8 cellular contexts compared by ENCODE assay signal in genomic region chr2:37156071-37156856, GRCh38. TPM values are rescaled to one million over a fixed set of nuclear protein-coding genes. Genes with fewer than 3 reads are reported as not detected.
DNase-seq lines count a peak whose midpoint lies in the region; ATAC-seq and TF ChIP-seq lines count a peak whose summit lies in the region.

No MANE protein-coding gene starts in this region.

- H3K9me3 ChIP-seq in neuron (ENCODE audit: low read length), result peaks cover 6% of the 10 kb centered on the region

- H3K27ac Mint-ChIP-seq in type B pancreatic cell, result peak overlapping the region; percentile 98

- H3K4me1 ChIP-seq in foreskin keratinocyte (peaks cover 16% of the 10 kb centered on the region), neuron (ENCODE audit: insufficient read depth, low read length) (peaks cover 5% of the 10 kb centered on the region)

- H3K9me3 Mint-ChIP-seq in type B pancreatic cell, result peaks cover 12% of the 10 kb centered on the region

- H3K27me3 ChIP-seq in foreskin keratinocyte, result no peaks in the 10 kb centered on the region
- H3K27me3 ChIP-seq in neuron (ENCODE audit: insufficient read depth, low read length), result no peaks in the 10 kb centered on the region

- peak; percentile 23 for ATAC-seq in HG02870 (IDR thresholded peaks at IDR 0.05; ENCODE audit: unreplicated experiment)
- peak; percentile 51 for ATAC-seq in foreskin keratinocyte

- H3K36me3 ChIP-seq in neuron (ENCODE audit: insufficient read depth, low read length), result peaks cover 3% of the 10 kb centered on the region

- peak overlapping the region; percentile 95 for H3K4me3 Mint-ChIP-seq in type B pancreatic cell

- H3K4me3 ChIP-seq in GM12864 (ENCODE audit: low read depth, low read length), result peak overlapping the region; percentile 81
- H3K4me3 ChIP-seq in neuron (ENCODE audit: low read length), result peak overlapping the region; percentile 94

- H3K27ac ChIP-seq in foreskin keratinocyte, result peak overlapping the region; percentile 88

- peak overlapping the region; percentile 93 for H2AFZ ChIP-seq in neuron (ENCODE audit: low read depth, low read length)

- peaks cover 22% of the 10 kb centered on the region for H3K4me1 Mint-ChIP-seq in type B pancreatic cell (ENCODE audit: unreplicated experiment)

- H3K36me3 Mint-ChIP-seq in type B pancreatic cell, result peaks cover 28% of the 10 kb centered on the region

- H3K27me3 Mint-ChIP-seq in type B pancreatic cell, result no peaks in the 10 kb centered on the region

- TF ChIP-seq CTCF in GM12864 (IDR thresholded peaks at IDR 0.05; ENCODE audit: low read depth, low read length, missing control alignments) (no peak), foreskin keratinocyte (conservative IDR thresholded peaks at IDR 0.05) (no peak), type B pancreatic cell (conservative IDR thresholded peaks at IDR 0.05) (no peak)

- DNase-seq in 8988T (peak; percentile 48), GM12864 (ENCODE audit: low read depth) (no peak), NCI-H510A (lab: John Stamatoyannopoulos, UW) (peak; percentile 32), foreskin keratinocyte (peak in 1 of 2 donors; percentile 45), type B pancreatic cell (ENCODE audit: extremely low spot score, unreplicated experiment) (peak; percentile 81)
- peak; percentile 5 for DNase-seq in activated gamma-delta T cell treated with anti-CD3 and anti-CD28 coated beads, Interleukin-2, amount 50 U/mL, for 16 hours (ENCODE audit: low read depth)

RNA-seq across cellular contexts. Expression of gene EIF2AK2, which starts 0.5 kb away (rescaled TPM):
- 81.2 and 81.3 TPM in 2 replicates for total RNA-seq in foreskin keratinocyte
- 16.4 and 21.0 TPM in 2 replicates for polyA plus RNA-seq in foreskin keratinocyte
- total RNA-seq in type B pancreatic cell (ENCODE audit: low replicate concordance), result 34.9 and 37.9 TPM in 2 replicates

RNA-seq across cellular contexts. Expression of gene SULT6B1, which starts 32.2 kb away (rescaled TPM):
- total RNA-seq in foreskin keratinocyte, result not detected in 2 replicates
- not detected in 2 replicates for polyA plus RNA-seq in foreskin keratinocyte
- total RNA-seq in type B pancreatic cell (ENCODE audit: low replicate concordance), result not detected in 2 replicates

RNA-seq across cellular contexts. Expression of gene CEBPZOS, which starts 40.0 kb away (rescaled TPM):
- total RNA-seq in foreskin keratinocyte (22.7 and 22.9 TPM in 2 replicates), type B pancreatic cell (ENCODE audit: low replicate concordance) (7.4 TPM in 1 of 2 replicates, not detected in the other)
- polyA plus RNA-seq in foreskin keratinocyte, result 27.5 and 31.4 TPM in 2 replicates
